1 cellular context compared by ENCODE assay signal in the genomic region with DNA sequence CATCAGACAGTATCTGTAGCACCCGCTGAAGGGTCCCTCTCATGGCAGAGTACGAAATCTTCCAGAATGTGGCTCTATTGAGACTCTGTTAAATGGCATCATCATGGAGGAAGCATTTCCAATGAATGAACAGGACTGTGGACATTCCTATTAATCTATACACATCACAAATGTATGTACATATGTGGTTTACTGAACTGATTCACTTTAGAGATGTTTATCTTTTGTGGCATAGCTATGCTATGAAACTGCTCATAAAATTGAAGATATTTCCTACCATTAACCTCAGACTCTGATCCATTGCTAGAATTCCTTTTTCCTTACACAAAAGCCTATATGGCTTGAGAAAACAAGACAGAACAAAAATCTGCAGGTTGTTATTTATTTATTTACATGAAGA.
TF ChIP-seq lines count a peak whose summit lies in the region.

No MANE protein-coding gene starts in this region.

TF ChIP-seq in SK-N-SH, 30 proteins besides CTCF, POLR2A, EP300 and RAD21 (continued from another document):
- TF ChIP-seq FOSL2 (IDR thresholded peaks at IDR 0.05; ENCODE audit: borderline replicate concordance, low read depth) (peak; percentile 65), TCF12 (IDR thresholded peaks at IDR 0.05) (peak; percentile 59), MEF2A (IDR thresholded peaks at IDR 0.05; ENCODE audit: borderline replicate concordance, low read depth) (no peak)
- TF ChIP-seq, protein P1, sequence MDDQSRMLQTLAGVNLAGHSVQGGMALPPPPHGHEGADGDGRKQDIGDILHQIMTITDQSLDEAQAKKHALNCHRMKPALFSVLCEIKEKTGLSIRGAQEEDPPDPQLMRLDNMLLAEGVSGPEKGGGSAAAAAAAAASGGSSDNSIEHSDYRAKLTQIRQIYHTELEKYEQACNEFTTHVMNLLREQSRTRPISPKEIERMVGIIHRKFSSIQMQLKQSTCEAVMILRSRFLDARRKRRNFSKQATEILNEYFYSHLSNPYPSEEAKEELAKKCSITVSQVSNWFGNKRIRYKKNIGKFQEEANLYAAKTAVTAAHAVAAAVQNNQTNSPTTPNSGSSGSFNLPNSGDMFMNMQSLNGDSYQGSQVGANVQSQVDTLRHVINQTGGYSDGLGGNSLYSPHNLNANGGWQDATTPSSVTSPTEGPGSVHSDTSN (IDR thresholded peaks at IDR 0.05): peak; percentile 46; the same call in 1 of the 2 replicates
